ENCODE assay signal across 26 cellular contexts in genomic region chr22:20655623-20656022, GRCh38.
"Had no signal": no experiment of that assay in that cellular context is flagged by ENCODE, and none has a peak within 500 bp of the region (broad histone marks: within the 10 kb centered on the region; RNA-seq: fewer than 3 reads in every experiment).

No MANE protein-coding gene starts in this region.

- H3K27ac ChIP-seq: stomach, suprapubic skin, testis, thoracic aorta, tibial artery, tibial nerve, transverse colon, upper lobe of left lung, upper lobe of right lung, uterus, vagina had no signal

- H3K9me3 ChIP-seq: stomach, suprapubic skin, testis, thoracic aorta, tibial artery, tibial nerve, transverse colon, upper lobe of left lung, upper lobe of right lung, uterus, vagina had no signal

- ATAC-seq: stimulated activated effector memory CD8-positive, alpha-beta T cell treated with anti-CD3 and anti-CD28 coated beads, Interleukin-12 subunit alpha, Interleukin-12 subunit beta, amount 100 ng/mL, for 72 hours; stimulated activated memory B cell treated with anti-CD40 and anti-IgM and Interleukin-4, amounts not matched to agents 10 μg/mL and 1 μg/mL and 100 μg/mL, for 72 hours; stimulated activated naive B cell treated with anti-CD40 and anti-IgM and Interleukin-4, amounts not matched to agents 10 μg/mL and 1 μg/mL and 100 μg/mL, for 72 hours; stimulated activated naive CD8-positive, alpha-beta T cell treated with anti-CD3 and anti-CD28 coated beads, Interleukin-15, amount 100 ng/mL, for 72 hours; stimulated activated naive CD8-positive, alpha-beta T cell treated with anti-CD3 and anti-CD28 coated beads, Interleukin-15, Interleukin-2, amounts not matched to agents 100 U/mL and 50 U/mL, for 24 hours had no signal

- DNase-seq: stimulated activated CD4-positive, alpha-beta T cell treated with anti-CD3 and anti-CD28 coated beads, Interleukin-2, amount 100 ng/mL, for 24 hours; stimulated activated CD4-positive, alpha-beta T cell treated with anti-CD3 and anti-CD28 coated beads, Interleukin-2, amount 100 ng/mL, for 48 hours; stimulated activated CD4-positive, alpha-beta T cell treated with anti-CD3 and anti-CD28 coated beads, Interleukin-4, amount 100 ng/mL, for 1 hour; stimulated activated CD4-positive, alpha-beta T cell treated with anti-CD3 and anti-CD28 coated beads, Interleukin-4, amount 100 ng/mL, for 24 hours; stimulated activated CD4-positive, alpha-beta T cell treated with anti-CD3 and anti-CD28 coated beads, Interleukin-4, amount 100 ng/mL, for 4 hours; stimulated activated CD8-positive, alpha-beta memory T cell treated with anti-CD3 and anti-CD28 coated beads, Interleukin-4, amount 100 ng/mL, for 48 hours; stimulated activated naive B cell treated with anti-CD40 and anti-IgM and Interleukin-4, amounts not matched to agents 10 μg/mL and 1 μg/mL and 100 μg/mL, for 72 hours; stimulated activated naive CD4-positive, alpha-beta T cell; stimulated activated naive CD4-positive, alpha-beta T cell treated with Interleukin-2 at 50 U/mL for 16 hours; stimulated activated naive CD8-positive, alpha-beta T cell treated with anti-CD3 and anti-CD28 coated beads, Interleukin-15, amount 100 ng/mL, for 72 hours; stimulated activated naive CD8-positive, alpha-beta T cell treated with anti-CD3 and anti-CD28 coated beads, Interleukin-15, Interleukin-2, amounts not matched to agents 100 U/mL and 50 U/mL, for 24 hours; stomach; substantia nigra; testis; tibial artery; transverse colon; uterus had no signal

- H3K4me3 ChIP-seq: stomach, suprapubic skin, thoracic aorta, tibial artery, tibial nerve, transverse colon, upper lobe of left lung, upper lobe of right lung, uterus, vagina had no signal

- H3K27me3 ChIP-seq: stomach, testis, tibial artery, tibial nerve, upper lobe of left lung, upper lobe of right lung, vagina had no signal

- FAIRE-seq: urothelium cell line had no signal

- H3K36me3 ChIP-seq: stomach, suprapubic skin, thoracic aorta, tibial artery, tibial nerve, transverse colon, upper lobe of left lung, upper lobe of right lung, uterus, vagina had no signal

- H3K4me1 ChIP-seq: stomach, suprapubic skin, testis, tibial artery, tibial nerve, transverse colon, upper lobe of right lung, uterus, vagina had no signal
